ENCODE assay signal across 26 cellular contexts in the genomic region with DNA sequence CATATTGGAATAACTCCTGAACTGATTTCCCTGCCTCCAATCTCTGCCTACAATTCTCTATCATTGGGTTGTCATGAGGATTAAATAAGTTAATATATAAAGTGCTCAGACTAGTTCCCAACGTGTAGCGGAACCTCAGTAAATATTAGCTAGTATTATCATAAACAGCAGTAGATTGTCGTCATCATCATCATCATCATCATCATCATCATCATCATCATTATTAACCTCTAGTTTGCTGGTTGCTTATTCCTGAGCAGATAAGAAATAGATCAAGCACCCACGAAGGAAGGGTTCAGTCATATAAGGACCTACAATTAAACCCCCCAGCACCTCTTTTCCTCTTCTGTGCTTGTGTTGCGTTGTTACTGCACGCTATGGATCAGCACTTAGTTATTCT.
"Had no signal": no experiment of that assay in that cellular context is flagged by ENCODE, and none has a peak within 500 bp of the region (broad histone marks: within the 10 kb centered on the region; RNA-seq: fewer than 3 reads in every experiment).

No MANE protein-coding gene starts in this region.

- H3K9me3 ChIP-seq: heart right ventricle, left lung, lower lobe of right lung, ovary, prostate gland, sigmoid colon, testis, thyroid gland, transverse colon, upper lobe of left lung had no signal

- H3K27ac ChIP-seq: heart right ventricle, left lung, lower lobe of right lung, ovary, prostate gland, sigmoid colon, thyroid gland, transverse colon, upper lobe of left lung had no signal

- FAIRE-seq: keratinocyte, small intestine had no signal

- H3K27me3 ChIP-seq: ovary, testis, thyroid gland, upper lobe of left lung had no signal

- H3K36me3 ChIP-seq: heart right ventricle, left lung, lower lobe of right lung, ovary, prostate gland, sigmoid colon, thyroid gland, transverse colon, upper lobe of left lung had no signal

- H3K4me1 ChIP-seq: heart right ventricle, left lung, lower lobe of right lung, prostate gland, sigmoid colon, transverse colon, upper lobe of left lung had no signal

- DNase-seq: heart right ventricle; hippocampal formation; left colon; left lung; lower lobe of right lung; mammary epithelial cell; mesenchymal stem cell; naive thymus-derived CD8-positive, alpha-beta T cell; ovary; posterior cingulate gyrus; retina; right cardiac atrium; sigmoid colon; small intestine; stimulated activated CD4-positive, alpha-beta T cell treated with anti-CD3 and anti-CD28 coated beads, Interleukin-1b, Interleukin-23, amount 100 ng/mL, for 48 hours; stimulated activated CD4-positive, alpha-beta T cell treated with anti-CD3 and anti-CD28 coated beads, Interleukin-2, amount 100 ng/mL, for 48 hours; stimulated activated CD4-positive, alpha-beta T cell treated with anti-CD3 and anti-CD28 coated beads, Interleukin-4, amount 100 ng/mL, for 4 hours; stimulated activated CD8-positive, alpha-beta memory T cell treated with anti-CD3 and anti-CD28 coated beads, Interleukin-4, amount 100 ng/mL, for 48 hours; stimulated activated naive CD4-positive, alpha-beta T cell treated with Interleukin-2 at 50 U/mL for 16 hours; stimulated activated naive CD8-positive, alpha-beta T cell treated with anti-CD3 and anti-CD28 coated beads, Interleukin-15, amount 100 ng/mL, for 72 hours; testis; thyroid gland; transverse colon; upper lobe of left lung had no signal

- H3K4me3 ChIP-seq: heart right ventricle, left lung, lower lobe of right lung, ovary, prostate gland, sigmoid colon, testis, thyroid gland, transverse colon, upper lobe of left lung had no signal
